1 cellular context compared by ENCODE assay signal in the genomic region with DNA sequence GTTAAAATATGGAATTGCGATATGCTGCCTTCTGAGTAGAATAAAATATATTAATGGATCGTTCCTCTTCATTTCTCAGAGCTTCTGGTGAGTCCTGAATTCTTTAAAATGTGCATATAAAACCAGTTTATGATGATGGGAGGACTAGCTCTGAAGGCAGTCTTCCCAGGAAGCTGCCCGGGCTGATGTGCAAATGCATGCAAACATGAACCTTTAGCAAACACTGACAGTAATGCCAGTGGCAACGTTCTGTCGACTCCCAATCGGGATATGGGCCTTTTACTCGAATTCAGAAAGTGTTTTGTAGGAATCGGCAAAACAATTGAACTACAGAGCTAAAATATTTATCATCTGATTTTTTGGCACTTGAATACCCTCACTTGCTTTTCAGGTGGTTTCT.
TF ChIP-seq lines count a peak whose summit lies in the region.

No MANE protein-coding gene starts in this region.

TF ChIP-seq in GM23338, 12 proteins besides CTCF, POLR2A, EP300 and RAD21 (continued from another document):
- TF ChIP-seq, protein P1, sequence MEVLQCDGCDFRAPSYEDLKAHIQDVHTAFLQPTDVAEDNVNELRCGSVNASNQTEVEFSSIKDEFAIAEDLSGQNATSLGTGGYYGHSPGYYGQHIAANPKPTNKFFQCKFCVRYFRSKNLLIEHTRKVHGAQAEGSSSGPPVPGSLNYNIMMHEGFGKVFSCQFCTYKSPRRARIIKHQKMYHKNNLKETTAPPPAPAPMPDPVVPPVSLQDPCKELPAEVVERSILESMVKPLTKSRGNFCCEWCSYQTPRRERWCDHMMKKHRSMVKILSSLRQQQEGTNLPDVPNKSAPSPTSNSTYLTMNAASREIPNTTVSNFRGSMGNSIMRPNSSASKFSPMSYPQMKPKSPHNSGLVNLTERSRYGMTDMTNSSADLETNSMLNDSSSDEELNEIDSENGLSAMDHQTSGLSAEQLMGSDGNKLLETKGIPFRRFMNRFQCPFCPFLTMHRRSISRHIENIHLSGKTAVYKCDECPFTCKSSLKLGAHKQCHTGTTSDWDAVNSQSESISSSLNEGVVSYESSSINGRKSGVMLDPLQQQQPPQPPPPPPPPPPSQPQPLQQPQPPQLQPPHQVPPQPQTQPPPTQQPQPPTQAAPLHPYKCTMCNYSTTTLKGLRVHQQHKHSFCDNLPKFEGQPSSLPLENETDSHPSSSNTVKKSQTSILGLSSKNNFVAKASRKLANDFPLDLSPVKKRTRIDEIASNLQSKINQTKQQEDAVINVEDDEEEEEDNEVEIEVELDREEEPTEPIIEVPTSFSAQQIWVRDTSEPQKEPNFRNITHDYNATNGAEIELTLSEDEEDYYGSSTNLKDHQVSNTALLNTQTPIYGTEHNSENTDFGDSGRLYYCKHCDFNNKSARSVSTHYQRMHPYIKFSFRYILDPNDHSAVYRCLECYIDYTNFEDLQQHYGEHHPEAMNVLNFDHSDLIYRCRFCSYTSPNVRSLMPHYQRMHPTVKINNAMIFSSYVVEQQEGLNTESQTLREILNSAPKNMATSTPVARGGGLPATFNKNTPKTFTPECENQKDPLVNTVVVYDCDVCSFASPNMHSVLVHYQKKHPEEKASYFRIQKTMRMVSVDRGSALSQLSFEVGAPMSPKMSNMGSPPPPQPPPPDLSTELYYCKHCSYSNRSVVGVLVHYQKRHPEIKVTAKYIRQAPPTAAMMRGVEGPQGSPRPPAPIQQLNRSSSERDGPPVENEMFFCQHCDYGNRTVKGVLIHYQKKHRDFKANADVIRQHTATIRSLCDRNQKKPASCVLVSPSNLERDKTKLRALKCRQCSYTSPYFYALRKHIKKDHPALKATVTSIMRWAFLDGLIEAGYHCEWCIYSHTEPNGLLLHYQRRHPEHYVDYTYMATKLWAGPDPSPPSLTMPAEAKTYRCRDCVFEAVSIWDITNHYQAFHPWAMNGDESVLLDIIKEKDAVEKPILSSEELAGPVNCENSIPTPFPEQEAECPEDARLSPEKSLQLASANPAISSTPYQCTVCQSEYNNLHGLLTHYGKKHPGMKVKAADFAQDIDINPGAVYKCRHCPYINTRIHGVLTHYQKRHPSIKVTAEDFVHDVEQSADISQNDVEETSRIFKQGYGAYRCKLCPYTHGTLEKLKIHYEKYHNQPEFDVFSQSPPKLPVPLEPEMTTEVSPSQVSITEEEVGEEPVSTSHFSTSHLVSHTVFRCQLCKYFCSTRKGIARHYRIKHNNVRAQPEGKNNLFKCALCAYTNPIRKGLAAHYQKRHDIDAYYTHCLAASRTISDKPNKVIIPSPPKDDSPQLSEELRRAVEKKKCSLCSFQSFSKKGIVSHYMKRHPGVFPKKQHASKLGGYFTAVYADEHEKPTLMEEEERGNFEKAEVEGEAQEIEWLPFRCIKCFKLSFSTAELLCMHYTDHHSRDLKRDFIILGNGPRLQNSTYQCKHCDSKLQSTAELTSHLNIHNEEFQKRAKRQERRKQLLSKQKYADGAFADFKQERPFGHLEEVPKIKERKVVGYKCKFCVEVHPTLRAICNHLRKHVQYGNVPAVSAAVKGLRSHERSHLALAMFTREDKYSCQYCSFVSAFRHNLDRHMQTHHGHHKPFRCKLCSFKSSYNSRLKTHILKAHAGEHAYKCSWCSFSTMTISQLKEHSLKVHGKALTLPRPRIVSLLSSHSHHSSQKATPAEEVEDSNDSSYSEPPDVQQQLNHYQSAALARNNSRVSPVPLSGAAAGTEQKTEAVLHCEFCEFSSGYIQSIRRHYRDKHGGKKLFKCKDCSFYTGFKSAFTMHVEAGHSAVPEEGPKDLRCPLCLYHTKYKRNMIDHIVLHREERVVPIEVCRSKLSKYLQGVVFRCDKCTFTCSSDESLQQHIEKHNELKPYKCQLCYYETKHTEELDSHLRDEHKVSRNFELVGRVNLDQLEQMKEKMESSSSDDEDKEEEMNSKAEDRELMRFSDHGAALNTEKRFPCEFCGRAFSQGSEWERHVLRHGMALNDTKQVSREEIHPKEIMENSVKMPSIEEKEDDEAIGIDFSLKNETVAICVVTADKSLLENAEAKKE (CRISPR knock-in tag; IDR thresholded peaks at IDR 0.05) = no peak
- TF ChIP-seq, protein P2, sequence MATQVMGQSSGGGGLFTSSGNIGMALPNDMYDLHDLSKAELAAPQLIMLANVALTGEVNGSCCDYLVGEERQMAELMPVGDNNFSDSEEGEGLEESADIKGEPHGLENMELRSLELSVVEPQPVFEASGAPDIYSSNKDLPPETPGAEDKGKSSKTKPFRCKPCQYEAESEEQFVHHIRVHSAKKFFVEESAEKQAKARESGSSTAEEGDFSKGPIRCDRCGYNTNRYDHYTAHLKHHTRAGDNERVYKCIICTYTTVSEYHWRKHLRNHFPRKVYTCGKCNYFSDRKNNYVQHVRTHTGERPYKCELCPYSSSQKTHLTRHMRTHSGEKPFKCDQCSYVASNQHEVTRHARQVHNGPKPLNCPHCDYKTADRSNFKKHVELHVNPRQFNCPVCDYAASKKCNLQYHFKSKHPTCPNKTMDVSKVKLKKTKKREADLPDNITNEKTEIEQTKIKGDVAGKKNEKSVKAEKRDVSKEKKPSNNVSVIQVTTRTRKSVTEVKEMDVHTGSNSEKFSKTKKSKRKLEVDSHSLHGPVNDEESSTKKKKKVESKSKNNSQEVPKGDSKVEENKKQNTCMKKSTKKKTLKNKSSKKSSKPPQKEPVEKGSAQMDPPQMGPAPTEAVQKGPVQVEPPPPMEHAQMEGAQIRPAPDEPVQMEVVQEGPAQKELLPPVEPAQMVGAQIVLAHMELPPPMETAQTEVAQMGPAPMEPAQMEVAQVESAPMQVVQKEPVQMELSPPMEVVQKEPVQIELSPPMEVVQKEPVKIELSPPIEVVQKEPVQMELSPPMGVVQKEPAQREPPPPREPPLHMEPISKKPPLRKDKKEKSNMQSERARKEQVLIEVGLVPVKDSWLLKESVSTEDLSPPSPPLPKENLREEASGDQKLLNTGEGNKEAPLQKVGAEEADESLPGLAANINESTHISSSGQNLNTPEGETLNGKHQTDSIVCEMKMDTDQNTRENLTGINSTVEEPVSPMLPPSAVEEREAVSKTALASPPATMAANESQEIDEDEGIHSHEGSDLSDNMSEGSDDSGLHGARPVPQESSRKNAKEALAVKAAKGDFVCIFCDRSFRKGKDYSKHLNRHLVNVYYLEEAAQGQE (IDR thresholded peaks at IDR 0.05; ENCODE audit: unreplicated experiment) = no peak
- no peak for TF ChIP-seq EZH2 (IDR thresholded peaks at IDR 0.05; ENCODE audit: low read depth, unreplicated experiment)
- no peak for TF ChIP-seq NANOG (IDR thresholded peaks at IDR 0.05; ENCODE audit: borderline replicate concordance)
- no peak for TF ChIP-seq ZNF331 (CRISPR knock-in tag; IDR thresholded peaks at IDR 0.05; ENCODE audit: low read depth)
- TF ChIP-seq ZNF114 (CRISPR knock-in tag; IDR thresholded peaks at IDR 0.05) = no peak
- TF ChIP-seq JUNB (IDR thresholded peaks at IDR 0.05; ENCODE audit: unreplicated experiment) = no peak
- TF ChIP-seq, protein P3, sequence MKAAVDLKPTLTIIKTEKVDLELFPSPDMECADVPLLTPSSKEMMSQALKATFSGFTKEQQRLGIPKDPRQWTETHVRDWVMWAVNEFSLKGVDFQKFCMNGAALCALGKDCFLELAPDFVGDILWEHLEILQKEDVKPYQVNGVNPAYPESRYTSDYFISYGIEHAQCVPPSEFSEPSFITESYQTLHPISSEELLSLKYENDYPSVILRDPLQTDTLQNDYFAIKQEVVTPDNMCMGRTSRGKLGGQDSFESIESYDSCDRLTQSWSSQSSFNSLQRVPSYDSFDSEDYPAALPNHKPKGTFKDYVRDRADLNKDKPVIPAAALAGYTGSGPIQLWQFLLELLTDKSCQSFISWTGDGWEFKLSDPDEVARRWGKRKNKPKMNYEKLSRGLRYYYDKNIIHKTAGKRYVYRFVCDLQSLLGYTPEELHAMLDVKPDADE (IDR thresholded peaks at IDR 0.05) = no peak
- TF ChIP-seq CREB1 (CRISPR knock-in tag; IDR thresholded peaks at IDR 0.05; ENCODE audit: low read depth) = no peak
- TF ChIP-seq STAT1 (IDR thresholded peaks at IDR 0.05; ENCODE audit: unreplicated experiment) = no peak
TF ChIP-seq in GM23338: peak in this region for 0.
